ENCODE assay signal across 1 cellular context in the genomic region with DNA sequence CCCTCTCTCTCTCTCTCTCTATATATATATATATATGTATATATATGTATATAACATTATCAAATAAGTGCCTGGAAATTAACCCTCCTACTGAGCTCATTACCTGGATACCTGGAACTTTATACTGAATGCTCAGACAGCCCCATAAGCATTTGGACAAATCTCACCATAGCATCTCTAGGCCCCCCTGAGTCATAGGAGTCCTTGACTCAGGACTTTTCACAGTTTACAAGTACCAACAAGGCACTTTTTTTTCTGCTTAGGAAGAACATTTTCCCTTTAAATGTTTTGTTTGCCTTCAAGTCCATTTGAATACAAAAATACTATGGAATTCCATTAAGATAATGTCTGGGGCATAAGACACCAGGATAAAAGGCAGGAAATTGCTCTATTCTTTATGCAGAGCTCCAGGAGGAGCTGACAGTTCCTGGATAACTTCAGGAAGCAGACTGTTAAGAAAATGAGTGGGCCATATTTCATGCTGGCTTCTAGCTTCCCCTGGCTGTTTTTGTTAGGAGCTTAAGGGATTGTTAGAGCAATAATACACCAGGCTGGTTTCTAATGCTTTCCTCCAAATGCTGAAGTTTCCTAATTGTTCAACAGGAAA.
TF ChIP-seq lines count a peak whose summit lies in the region.

No MANE protein-coding gene starts in this region.

TF ChIP-seq in K562, 482 proteins besides CTCF, POLR2A, EP300 and RAD21:
- TF ChIP-seq, protein P1, sequence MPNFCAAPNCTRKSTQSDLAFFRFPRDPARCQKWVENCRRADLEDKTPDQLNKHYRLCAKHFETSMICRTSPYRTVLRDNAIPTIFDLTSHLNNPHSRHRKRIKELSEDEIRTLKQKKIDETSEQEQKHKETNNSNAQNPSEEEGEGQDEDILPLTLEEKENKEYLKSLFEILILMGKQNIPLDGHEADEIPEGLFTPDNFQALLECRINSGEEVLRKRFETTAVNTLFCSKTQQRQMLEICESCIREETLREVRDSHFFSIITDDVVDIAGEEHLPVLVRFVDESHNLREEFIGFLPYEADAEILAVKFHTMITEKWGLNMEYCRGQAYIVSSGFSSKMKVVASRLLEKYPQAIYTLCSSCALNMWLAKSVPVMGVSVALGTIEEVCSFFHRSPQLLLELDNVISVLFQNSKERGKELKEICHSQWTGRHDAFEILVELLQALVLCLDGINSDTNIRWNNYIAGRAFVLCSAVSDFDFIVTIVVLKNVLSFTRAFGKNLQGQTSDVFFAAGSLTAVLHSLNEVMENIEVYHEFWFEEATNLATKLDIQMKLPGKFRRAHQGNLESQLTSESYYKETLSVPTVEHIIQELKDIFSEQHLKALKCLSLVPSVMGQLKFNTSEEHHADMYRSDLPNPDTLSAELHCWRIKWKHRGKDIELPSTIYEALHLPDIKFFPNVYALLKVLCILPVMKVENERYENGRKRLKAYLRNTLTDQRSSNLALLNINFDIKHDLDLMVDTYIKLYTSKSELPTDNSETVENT (CRISPR knock-in tag; IDR thresholded peaks at IDR 0.05) = no peak
- TF ChIP-seq ZNF212 (CRISPR knock-in tag; IDR thresholded peaks at IDR 0.05) (no peak), C11orf30 (IDR thresholded peaks at IDR 0.05; ENCODE audit: low read depth) (0 out of 2 replicates have a peak, but pooled peaks have one; percentile 8), JUND (IDR thresholded peaks at IDR 0.05; ENCODE audit: borderline replicate concordance, low read depth, low read length) (0 out of 2 replicates have a peak, but pooled peaks have one; percentile 16), JUND (tag; IDR thresholded peaks at IDR 0.05; ENCODE audit: borderline replicate concordance, low read depth, low read length) (no peak), DPF2 (IDR thresholded peaks at IDR 0.05) (peak; percentile 34; the same call in 1 of the 2 replicates), MEIS2 (IDR thresholded peaks at IDR 0.05; ENCODE audit: partially characterized antibody) (peak; percentile 45), ARID1B (IDR thresholded peaks at IDR 0.05) (0 out of 2 replicates have a peak, but pooled peaks have one; percentile 17), FOSL1 (tag; conservative IDR thresholded peaks at IDR 0.05) (peak; percentile 44; the same call in 1 of the 2 replicates)
